Comparison of ENCODE assay signal across 8 cellular contexts in the genomic region with DNA sequence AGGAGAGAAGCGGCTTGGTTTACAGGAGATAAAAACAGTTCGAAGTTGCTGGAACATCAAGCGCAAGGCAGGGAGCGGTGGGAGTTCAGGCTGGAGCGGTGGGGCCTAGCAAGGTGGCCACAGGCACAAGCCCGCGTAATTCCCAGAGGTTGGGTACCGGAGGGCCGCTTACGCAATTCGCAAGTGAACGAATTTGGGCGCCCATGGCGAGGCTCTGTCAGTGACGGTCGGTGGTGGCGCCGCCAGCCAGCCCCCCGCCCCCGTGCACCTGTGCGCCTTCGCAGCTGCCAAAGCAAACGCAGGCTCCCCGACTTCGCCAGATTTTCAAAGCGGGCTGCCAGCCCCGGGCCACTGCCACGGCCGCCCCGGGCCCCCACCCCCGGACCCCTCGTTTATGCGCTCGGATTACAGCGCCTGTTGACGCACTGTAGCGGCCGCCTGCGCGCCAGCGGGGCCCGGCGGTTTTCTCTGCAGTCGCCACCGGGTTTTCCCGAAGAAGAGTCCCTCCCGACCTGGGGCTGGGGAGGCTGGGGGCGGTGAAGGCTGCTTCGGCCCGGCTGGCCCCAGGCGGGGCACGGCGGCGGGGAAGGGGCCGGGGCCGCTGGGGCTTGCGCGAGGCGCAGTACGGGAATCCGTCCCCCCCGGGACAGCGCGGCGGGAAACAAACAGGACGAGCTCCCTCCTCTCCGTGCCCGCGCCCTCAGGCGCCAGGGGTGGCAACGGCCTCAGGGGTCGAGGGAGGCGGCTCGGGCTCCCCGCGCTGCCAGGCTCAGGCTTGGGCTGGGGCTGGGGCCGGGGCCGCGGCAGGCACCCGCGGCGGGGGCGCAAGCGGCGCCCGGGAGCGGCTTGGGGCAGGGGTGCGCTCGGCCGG. TPM values are rescaled to one million over a fixed set of nuclear protein-coding genes. Genes with fewer than 3 reads are reported as not detected.
DNase-seq lines count a peak whose midpoint lies in the region; ATAC-seq and TF ChIP-seq lines count a peak whose summit lies in the region.

No MANE protein-coding gene starts in this region.

- no peak overlapping the region for H3K4ac ChIP-seq in H9 (ENCODE audit: low read depth, low read length)

- H3K9ac ChIP-seq in H9 (ENCODE audit: extremely low read depth, insufficient read length, low read length) = peak overlapping the region; percentile 54

- peaks cover 19% of the 10 kb centered on the region for H3K27me3 Mint-ChIP-seq in H9 (ENCODE audit: low read depth)
- H3K27me3 Mint-ChIP-seq in activated CD8-positive, alpha-beta T cell treated with anti-CD3 and anti-CD28 coated beads for 36 hours = no peaks in the 10 kb centered on the region

- H4K8ac ChIP-seq in H9 (replicated peaks; ENCODE audit: insufficient read length, low read depth, low read length) = no peak overlapping the region

- H3K79me1 ChIP-seq in H9 (ENCODE audit: insufficient read depth, low read depth, low read length, poor library complexity, severe bottlenecking) = no peaks in the 10 kb centered on the region

- H2AFZ ChIP-seq in H9 (ENCODE audit: low read length) = no peak overlapping the region

- no peak overlapping the region for H2AK5ac ChIP-seq in H9 (ENCODE audit: insufficient read length, low read length)

- peak overlapping the region; percentile 92 for H3K4me3 ChIP-seq in GM12864 (ENCODE audit: low read depth, low read length)
- H3K4me3 ChIP-seq in effector memory CD4-positive, alpha-beta T cell (ENCODE audit: insufficient read depth, low read depth, low read length, poor library complexity, severe bottlenecking) = peak overlapping the region; percentile 75

- H3K36me3 ChIP-seq in effector memory CD4-positive, alpha-beta T cell (ENCODE audit: control insufficient read depth, insufficient read depth, low read length) = no peaks in the 10 kb centered on the region

- H3K27me3 ChIP-seq in H9 (ENCODE audit: insufficient read depth, low read length) = peaks cover 4% of the 10 kb centered on the region
- H3K27me3 ChIP-seq in effector memory CD4-positive, alpha-beta T cell (replicated peaks; ENCODE audit: control insufficient read depth, insufficient read depth, low read length, poor library complexity, severe bottlenecking) = no peaks in the 10 kb centered on the region

- peak overlapping the region; percentile 89 for H3K14ac ChIP-seq in H9 (ENCODE audit: insufficient read depth, low read length)

- ATAC-seq in activated CD8-positive, alpha-beta T cell treated with anti-CD3 and anti-CD28 coated beads for 36 hours = peak; percentile 13

- no CpG with 5 or more reads among the region's 90 CpGs for WGBS in H9 (ENCODE audit: extremely low coverage, insufficient read length, low lambda C conversion rate)

- H3K4me3 Mint-ChIP-seq in H9 = peak overlapping the region; percentile 74 to 81
- H3K4me3 Mint-ChIP-seq in activated CD8-positive, alpha-beta T cell treated with anti-CD3 and anti-CD28 coated beads for 36 hours = peak overlapping the region; percentile 91

- H3K27ac ChIP-seq in H9 (ENCODE audit: insufficient read length, low read depth, low read length) = no peak overlapping the region
- H3K27ac ChIP-seq in effector memory CD4-positive, alpha-beta T cell (ENCODE audit: insufficient read depth, low read length, poor library complexity, severe bottlenecking) = peak overlapping the region; percentile 82

- POLR2A ChIA-PET in activated CD8-positive, alpha-beta T cell treated with anti-CD3 and anti-CD28 coated beads for 36 hours (lab: Charles Lee) = interaction anchor here (0.6 to 3.9 kb wide), 13 partner anchors 12 to 1282 kb away, joined by 3 to 38 read pairs (median 4); partner anchors contain the start of genes BRCA2 and ZAR1L

- intact Hi-C loops in activated CD8-positive, alpha-beta T cell treated with anti-CD3 and anti-CD28 coated beads for 36 hours (cut with micrococcal nuclease) = loop anchor here (5.0 kb wide), 2 partner anchors 110 kb away; partner anchors contain the start of genes BRCA2, N4BP2L2 and ZAR1L

- H4K5ac ChIP-seq in H9 (ENCODE audit: insufficient read length, low read depth, low read length) = no peak overlapping the region

- H4K20me1 ChIP-seq in H9 (ENCODE audit: control insufficient read depth, insufficient read depth, insufficient read length) = no peaks in the 10 kb centered on the region

- CTCF ChIA-PET in activated CD8-positive, alpha-beta T cell treated with anti-CD3 and anti-CD28 coated beads for 36 hours (lab: Charles Lee) = interaction anchor here (0.7 to 2.0 kb wide), 3 partner anchors 12 to 517 kb away, joined by 3 to 4 read pairs (median 3); no protein-coding TSS in a partner anchor

- no peak overlapping the region for H2BK20ac ChIP-seq in H9 (ENCODE audit: low read depth, low read length, poor library complexity, severe bottlenecking)

- H3K4me1 ChIP-seq in H9 (ENCODE audit: insufficient read depth, low read length) = peaks cover 3% of the 10 kb centered on the region; the same call in 1 of the 2 replicates
- H3K4me1 ChIP-seq in effector memory CD4-positive, alpha-beta T cell (ENCODE audit: control insufficient read depth, insufficient read depth, low read length, poor library complexity, severe bottlenecking) = peaks cover 14% of the 10 kb centered on the region

- H3K9me3 Mint-ChIP-seq in H9 = no peaks in the 10 kb centered on the region; a peak in 1 of 5 replicates
- no peaks in the 10 kb centered on the region for H3K9me3 Mint-ChIP-seq in activated CD8-positive, alpha-beta T cell treated with anti-CD3 and anti-CD28 coated beads for 36 hours

- H3K56ac ChIP-seq in H9 (ENCODE audit: insufficient read length, low read depth, low read length) = no peak overlapping the region

- no peak overlapping the region for H2BK12ac ChIP-seq in H9 (ENCODE audit: insufficient read length, low read depth, low read length)

- H3K18ac ChIP-seq in H9 (ENCODE audit: insufficient read length, low read depth, low read length) = no peak overlapping the region

- peak overlapping the region; percentile 46 for H3K4me2 ChIP-seq in H9 (ENCODE audit: insufficient read depth, insufficient read length, low read length)

- TF ChIP-seq CTCF in GM12864 (IDR thresholded peaks at IDR 0.05; ENCODE audit: low read depth, low read length, missing control alignments) = no peak
- no peak for TF ChIP-seq CTCF in H9 (conservative IDR thresholded peaks at IDR 0.05)
- TF ChIP-seq CTCF in activated CD8-positive, alpha-beta T cell treated with anti-CD3 and anti-CD28 coated beads for 36 hours (IDR thresholded peaks at IDR 0.05) = no peak

- H3K23ac ChIP-seq in H9 (ENCODE audit: insufficient read length, low read depth, low read length) = no peak overlapping the region

- H3K79me2 ChIP-seq in H9 (ENCODE audit: insufficient read depth, low read length) = no peaks in the 10 kb centered on the region

- H2BK120ac ChIP-seq in H9 (ENCODE audit: low read depth, low read length, poor library complexity, severe bottlenecking) = no peak overlapping the region

- peaks cover 24 to 27% of the 10 kb centered on the region in 2 experiments for H3K4me1 Mint-ChIP-seq in H9
- peaks cover 38% of the 10 kb centered on the region for H3K4me1 Mint-ChIP-seq in activated CD8-positive, alpha-beta T cell treated with anti-CD3 and anti-CD28 coated beads for 36 hours (ENCODE audit: low read depth)

- H3K9me3 ChIP-seq in H9 (ENCODE audit: control insufficient read depth, low read depth, low read length) = no peaks in the 10 kb centered on the region
- no peaks in the 10 kb centered on the region for H3K9me3 ChIP-seq in effector memory CD4-positive, alpha-beta T cell (ENCODE audit: control insufficient read depth, low read length)

- DNase-seq in GM12864 (ENCODE audit: low read depth) (no peak), H9 (peak; percentile 76), NCI-H1105 (lab: John Stamatoyannopoulos, UW) (peak; percentile 27), middle frontal gyrus (ENCODE audit: extremely low spot score, low spot score) (peak; percentile 21), DMS79 treated with DMSO at 0.1 percent for 48 hours (lab: John Stamatoyannopoulos, UW) (no peak)
- peak; percentile 80 for DNase-seq in activated CD8-positive, alpha-beta T cell treated with anti-CD3 and anti-CD28 coated beads for 36 hours
- DNase-seq in effector memory CD4-positive, alpha-beta T cell = peak; percentile 40 to 47 (median 45)
- DNase-seq in stimulated activated CD8-positive, alpha-beta memory T cell treated with anti-CD3 and anti-CD28 coated beads, Interleukin-7, amount 100 ng/mL, for 24 hours (ENCODE audit: low read depth) = peak; percentile 18

- H4K91ac ChIP-seq in H9 (ENCODE audit: insufficient read length, low read depth, low read length) = no peak overlapping the region

- H2BK15ac ChIP-seq in H9 (ENCODE audit: low read depth, low read length) = no peak overlapping the region

- no peak overlapping the region for H2BK5ac ChIP-seq in H9 (ENCODE audit: insufficient read length, low read length)

- H3K36me3 Mint-ChIP-seq in H9 (ENCODE audit: insufficient read depth in 1 of 3, low read depth in 3 of 3) = peaks cover 2 to 3% (median 3%) of the 10 kb centered on the region in 3 experiments; a peak in 4 of 7 replicates
- H3K36me3 Mint-ChIP-seq in activated CD8-positive, alpha-beta T cell treated with anti-CD3 and anti-CD28 coated beads for 36 hours (ENCODE audit: low read depth) = peaks cover 29% of the 10 kb centered on the region

- H3K27ac Mint-ChIP-seq in H9 = no peak overlapping the region; a peak in 1 of 7 replicates
- peak overlapping the region; percentile 96 for H3K27ac Mint-ChIP-seq in activated CD8-positive, alpha-beta T cell treated with anti-CD3 and anti-CD28 coated beads for 36 hours

- H3K23me2 ChIP-seq in H9 (ENCODE audit: insufficient read length, low read depth, low read length, poor library complexity, severe bottlenecking) = peaks cover 17% of the 10 kb centered on the region

- H3T11ph ChIP-seq in H9 (ENCODE audit: low read length) = no peak overlapping the region

RNA-seq across cellular contexts. Expression of gene N4BP2L1, which starts 0.7 kb away (rescaled TPM):
- total RNA-seq in H9 (2021) = 1.5 and 2.9 TPM in 2 replicates
- total RNA-seq in activated CD8-positive, alpha-beta T cell treated with anti-CD3 and anti-CD28 coated beads for 36 hours = 10 to 100 TPM; 26.2 to 32.2 TPM

Comparison
In these comparisons a context has a peak if more than half of its experiments do, and no peak if none do; other contexts are left out.
1. DNase-seq: peak in H9 (single experiment), NCI-H1105 (single experiment), activated CD8-positive, alpha-beta T cell treated with anti-CD3 and anti-CD28 coated beads for 36 hours (single experiment), effector memory CD4-positive, alpha-beta T cell (3 of 3), middle frontal gyrus (single experiment) and stimulated activated CD8-positive, alpha-beta memory T cell treated with anti-CD3 and anti-CD28 coated beads, Interleukin-7, amount 100 ng/mL, for 24 hours (single experiment); none in GM12864 (single experiment) and DMS79 treated with DMSO at 0.1 percent for 48 hours (single experiment).